In the genomic region with DNA sequence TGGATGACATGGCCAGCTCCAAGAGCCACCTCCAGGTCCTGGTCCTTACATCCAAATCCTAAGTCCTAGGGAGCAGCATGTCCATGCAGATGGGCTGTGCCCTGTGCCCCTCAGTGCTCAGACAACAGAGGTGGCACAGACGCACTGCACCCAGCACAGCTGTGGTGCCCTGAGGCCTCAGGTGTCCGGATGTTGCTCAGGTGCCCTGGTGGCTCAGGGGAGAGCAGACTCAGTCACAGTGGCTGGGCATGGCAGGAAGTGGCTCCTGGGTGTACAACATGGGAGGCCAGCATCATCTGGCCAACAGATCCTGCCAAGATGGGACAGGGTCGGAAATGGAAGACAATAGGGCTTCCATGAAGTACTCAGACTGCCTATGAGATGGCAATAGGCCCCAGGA, we compare ENCODE assay signal across 1 cellular context.
TF ChIP-seq lines count a peak whose summit lies in the region.

No MANE protein-coding gene starts in this region.

TF ChIP-seq in IMR-90, 13 proteins besides CTCF, POLR2A, EP300 and RAD21 (continued from another document):
- TF ChIP-seq MAZ (IDR thresholded peaks at IDR 0.05; ENCODE audit: borderline replicate concordance, low read depth, low read length) (no peak), FOS (IDR thresholded peaks at IDR 0.05; ENCODE audit: low read depth, low read length) (no peak), CEBPB (IDR thresholded peaks at IDR 0.05; ENCODE audit: low read depth, low read length) (no peak), NFE2L2 (IDR thresholded peaks at IDR 0.05; ENCODE audit: low read depth, low read length) (no peak)
TF ChIP-seq in IMR-90: peak in this region for 0.
